ENCODE assay signal across 9 cellular contexts in the genomic region with DNA sequence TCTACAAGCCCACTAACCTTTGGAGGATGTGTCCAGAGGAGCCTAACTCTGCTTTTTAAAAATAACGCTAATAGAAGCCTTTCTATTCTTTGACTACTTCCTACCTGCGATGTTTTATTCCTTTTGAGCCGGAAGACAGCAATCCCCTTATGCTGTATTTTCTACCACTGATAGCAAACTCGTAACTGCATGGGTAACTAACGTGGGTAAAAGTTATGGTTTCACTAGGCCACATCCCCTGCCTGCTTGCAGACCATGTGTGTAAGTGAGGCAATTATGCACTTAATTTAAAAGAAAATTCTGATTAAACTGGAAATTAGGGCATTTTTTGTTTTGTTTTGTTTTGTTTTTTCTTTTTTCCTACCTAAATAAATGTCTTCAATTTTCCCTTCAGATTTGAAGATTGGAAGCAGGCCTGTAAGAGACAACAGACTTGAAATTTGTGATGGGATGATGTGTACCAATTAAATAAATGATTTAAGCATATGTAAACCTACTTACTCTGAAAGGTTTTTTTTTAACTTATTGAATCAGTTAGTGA. TPM values are rescaled to one million over a fixed set of nuclear protein-coding genes. Genes with fewer than 3 reads are reported as not detected.
A peak's percentile ranks its signal among the peaks of the same experiment; 100 is the strongest.
DNase-seq lines count a peak whose midpoint lies in the region; ATAC-seq, FAIRE-seq and TF ChIP-seq lines count a peak whose summit lies in the region.
"Had no signal": no experiment of that assay in that cellular context is flagged by ENCODE, and none has a peak within 500 bp of the region (broad histone marks: within the 10 kb centered on the region; RNA-seq: fewer than 3 reads in every experiment).

No MANE protein-coding gene starts in this region.

- H3K9me1 ChIP-seq in IMR-90 (ENCODE audit: insufficient read depth, low read length) = peaks cover 2% of the 10 kb centered on the region; the same call in 1 of the 2 replicates

- peak overlapping the region; percentile 69 for H3K23ac ChIP-seq in IMR-90 (ENCODE audit: low read depth, low read length)

- H3K4me1 Mint-ChIP-seq in astrocyte (ENCODE audit: low read depth, unreplicated experiment) = peaks cover 15% of the 10 kb centered on the region

- FAIRE-seq in astrocyte (lab: Jason Lieb, UNC) = no peak
- FAIRE-seq in islet of Langerhans (lab: Jason Lieb, UNC) = peak; percentile 9

- no peak overlapping the region for H2BK15ac ChIP-seq in IMR-90 (ENCODE audit: low read depth, low read length)

- ATAC-seq in GM21529 (IDR thresholded peaks at IDR 0.05; ENCODE audit: unreplicated experiment) = peak; percentile 30
- no peak for ATAC-seq in IMR-90 (ENCODE audit: low read depth)

- H3K36me3 ChIP-seq in IMR-90 (ENCODE audit: control insufficient read depth, insufficient read depth, low read length) (peaks cover 5% of the 10 kb centered on the region), astrocyte (ENCODE audit: insufficient read depth, low read length) (peaks cover 12% of the 10 kb centered on the region), subcutaneous abdominal adipose tissue (ENCODE audit: control insufficient read depth in 5 of 5, insufficient read depth in 5 of 5, low read length in 5 of 5) (peaks cover 3 to 24% (median 16%) of the 10 kb centered on the region in 5 donors)

- peak overlapping the region; percentile 83 for H3K4me3 ChIP-seq in IMR-90 (ENCODE audit: insufficient read depth, low read depth, low read length)
- H3K4me3 ChIP-seq in astrocyte (ENCODE audit: insufficient read depth, low read depth, low read length) = peak overlapping the region; percentile 99
- peak overlapping the region; percentile 77 to 95 (median 83) for H3K4me3 ChIP-seq in subcutaneous abdominal adipose tissue (ENCODE audit: low read depth in 1 of 5, low read length in 5 of 5)

- no peak overlapping the region for H2BK120ac ChIP-seq in IMR-90 (ENCODE audit: low read depth, low read length)

- intact Hi-C loops in IMR-90 (cut with micrococcal nuclease) = loop anchor here (5.0 kb wide), 1 partner anchor 945 kb away; a partner anchor contains a TSS

- no peak overlapping the region for H2AK9ac ChIP-seq in IMR-90 (replicated peaks; ENCODE audit: low read depth, low read length, poor library complexity)

- TF ChIP-seq CTCF in IMR-90 (conservative IDR thresholded peaks at IDR 0.05; ENCODE audit: low read depth, low read length) = no peak
- TF ChIP-seq CTCF in astrocyte (IDR thresholded peaks at IDR 0.05; ENCODE audit: insufficient read depth, low read depth, low read length) = no peak

- H2AFZ ChIP-seq in IMR-90 (replicated peaks; ENCODE audit: low read length, poor library complexity) (peak overlapping the region; percentile 92), astrocyte (ENCODE audit: low read depth, low read length) (peak overlapping the region; percentile 89)

- H3K27me3 Mint-ChIP-seq in astrocyte (ENCODE audit: low read depth, unreplicated experiment) = no peaks in the 10 kb centered on the region

- peaks cover 37% of the 10 kb centered on the region for H3K79me2 ChIP-seq in astrocyte (ENCODE audit: insufficient read depth, low read length)

- peaks cover 18 to 24% of the 10 kb centered on the region in 2 experiments for H3K79me1 ChIP-seq in IMR-90 (ENCODE audit: low read depth in 1 of 2, low read length in 2 of 2)

- H3K9ac ChIP-seq in IMR-90 (ENCODE audit: low read depth, low read length) (peak overlapping the region; percentile 99), astrocyte (ENCODE audit: low read length) (peak overlapping the region; percentile 97), subcutaneous abdominal adipose tissue (ENCODE audit: low read length in 5 of 5) (peak overlapping the region; percentile 91 to 99 (median 96))

- no TSS peak for BruUV-seq in IMR-90 (replicated peaks; lab: Mats Ljungman, UMichigan)

- H3K4me3 Mint-ChIP-seq in astrocyte (ENCODE audit: unreplicated experiment) = peak overlapping the region; percentile 99

- dilution Hi-C loops in IMR-90 (cut with HindIII; ENCODE audit: low sequenced_read_pairs, unreplicated experiment) = no loop called here

- no peak overlapping the region for H2BK20ac ChIP-seq in IMR-90 (ENCODE audit: low read depth, low read length)

- H3K36me3 Mint-ChIP-seq in astrocyte (ENCODE audit: low read depth, unreplicated experiment) = no peaks in the 10 kb centered on the region

- H3K18ac ChIP-seq in IMR-90 (ENCODE audit: low read depth, low read length) = peak overlapping the region; percentile 79

- peak overlapping the region; percentile 82 to 86 for H4K8ac ChIP-seq in IMR-90 (ENCODE audit: low read depth in 2 of 2, low read length in 2 of 2)

- peak overlapping the region; percentile 74 for H2BK5ac ChIP-seq in IMR-90 (ENCODE audit: low read depth, low read length, poor library complexity, severe bottlenecking)

- TF ChIP-seq RAD21 in IMR-90 (IDR thresholded peaks at IDR 0.05; ENCODE audit: low read length) = no peak

- no CpG with 5 or more reads among the region's 5 CpGs for WGBS in IMR-90 (ENCODE audit: extremely low coverage in 2 of 2, insufficient read length in 1 of 2), 2 experiments

- TF ChIP-seq POLR2A in IMR-90 (IDR thresholded peaks at IDR 0.05; ENCODE audit: low read depth, low read length) = no peak

- peak overlapping the region; percentile 78 for H3K56ac ChIP-seq in IMR-90 (ENCODE audit: extremely low read depth, insufficient read depth, low read length)

- H3K4me2 ChIP-seq in IMR-90 (ENCODE audit: low read depth, low read length) (peak overlapping the region; percentile 94), astrocyte (ENCODE audit: low read length) (peak overlapping the region; percentile 95)

- in situ Hi-C loops in IMR-90 (cut with MboI; ENCODE audit: low sequenced_read_pairs) = no loop called here

- H3K4ac ChIP-seq in IMR-90 (ENCODE audit: low read depth, low read length) = peak overlapping the region; percentile 84

- H3K9me3 Mint-ChIP-seq in astrocyte (ENCODE audit: unreplicated experiment) = no peaks in the 10 kb centered on the region

- DNase-seq in NCI-H1092 treated with DMSO at 0.1 percent for 48 hours (lab: John Stamatoyannopoulos, UW) (peak; percentile 28), NCI-H1092 (lab: John Stamatoyannopoulos, UW) (no peak), IMR-90 (peak; percentile 14), astrocyte (ENCODE audit: low read depth) (peak; percentile 14), NCI-H128 (lab: John Stamatoyannopoulos, UW; ENCODE audit: unreplicated experiment) (no peak)

- H3K9me3 ChIP-seq in IMR-90 (ENCODE audit: control insufficient read depth, insufficient read depth, low read length) (no peaks in the 10 kb centered on the region), astrocyte (ENCODE audit: insufficient read depth, low read depth, low read length) (no peaks in the 10 kb centered on the region), subcutaneous abdominal adipose tissue (ENCODE audit: control insufficient read depth in 5 of 5, low read length in 5 of 5) (no peaks in the 10 kb centered on the region)

- H4K91ac ChIP-seq in IMR-90 (ENCODE audit: insufficient read depth, low read depth, low read length) = peak overlapping the region; percentile 69; the same call in 1 of the 2 replicates

- H3K4me1 ChIP-seq in IMR-90 (ENCODE audit: control insufficient read depth, insufficient read depth, low read length) (peaks cover 2% of the 10 kb centered on the region; the same call in 1 of the 2 replicates), astrocyte (ENCODE audit: insufficient read depth, low read length) (peaks cover 14% of the 10 kb centered on the region), subcutaneous abdominal adipose tissue (ENCODE audit: control insufficient read depth in 5 of 5, insufficient read depth in 5 of 5, low read length in 5 of 5) (peaks cover 0 to 32% (median 20%) of the 10 kb centered on the region in 5 donors)

- H2AK5ac ChIP-seq in IMR-90 (ENCODE audit: low read depth, low read length) = no peak overlapping the region

- peak overlapping the region; percentile 99 for H3K27ac Mint-ChIP-seq in astrocyte (ENCODE audit: unreplicated experiment)

- no peaks in the 10 kb centered on the region for H3K27me3 ChIP-seq in IMR-90 (ENCODE audit: control insufficient read depth, insufficient read depth, low read length)
- H3K27me3 ChIP-seq in astrocyte (ENCODE audit: insufficient read depth, low read length) = no peaks in the 10 kb centered on the region
- H3K27me3 ChIP-seq in subcutaneous abdominal adipose tissue (ENCODE audit: control insufficient read depth in 5 of 5, insufficient read depth in 4 of 5, low read length in 5 of 5) = no peaks in the 10 kb centered on the region

- H3K27ac ChIP-seq in IMR-90 (ENCODE audit: insufficient read depth, low read length) = peak overlapping the region; percentile 98
- H3K27ac ChIP-seq in astrocyte (ENCODE audit: low read depth, low read length) = peak overlapping the region; percentile 98
- peak overlapping the region; percentile 97 for H3K27ac ChIP-seq in subcutaneous abdominal adipose tissue (ENCODE audit: low read depth, low read length)

- H3K14ac ChIP-seq in IMR-90 (replicated peaks; ENCODE audit: low read depth, low read length) = peak overlapping the region; percentile 95

- POLR2A ChIA-PET in IMR-90 (lab: Charles Lee; ENCODE audit: unreplicated experiment) = interaction anchor here (0.7 kb wide), 1 partner anchor 12 kb away, joined by 4 read pairs; no protein-coding TSS in a partner anchor

- no peaks in the 10 kb centered on the region for H4K20me1 ChIP-seq in IMR-90 (ENCODE audit: insufficient read depth, low read length)
- H4K20me1 ChIP-seq in astrocyte (ENCODE audit: insufficient read depth, low read length) = no peaks in the 10 kb centered on the region

- peak overlapping the region; percentile 67 for H4K5ac ChIP-seq in IMR-90 (ENCODE audit: low read depth, low read length)

- CTCF ChIA-PET in IMR-90 (lab: Yijun Ruan, JAX) = interaction anchor here (0.6 kb wide), 1 partner anchor 42 kb away, joined by 3 read pairs; no protein-coding TSS in a partner anchor

TF ChIP-seq in IMR-90, 13 proteins besides CTCF, POLR2A, EP300 and RAD21 (continues in another document):
- no peak for TF ChIP-seq SMC3 (IDR thresholded peaks at IDR 0.05; ENCODE audit: low read depth, low read length)
- no peak for TF ChIP-seq MAFK (IDR thresholded peaks at IDR 0.05; ENCODE audit: low read depth, low read length)
- TF ChIP-seq, protein P1, sequence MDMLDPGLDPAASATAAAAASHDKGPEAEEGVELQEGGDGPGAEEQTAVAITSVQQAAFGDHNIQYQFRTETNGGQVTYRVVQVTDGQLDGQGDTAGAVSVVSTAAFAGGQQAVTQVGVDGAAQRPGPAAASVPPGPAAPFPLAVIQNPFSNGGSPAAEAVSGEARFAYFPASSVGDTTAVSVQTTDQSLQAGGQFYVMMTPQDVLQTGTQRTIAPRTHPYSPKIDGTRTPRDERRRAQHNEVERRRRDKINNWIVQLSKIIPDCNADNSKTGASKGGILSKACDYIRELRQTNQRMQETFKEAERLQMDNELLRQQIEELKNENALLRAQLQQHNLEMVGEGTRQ (IDR thresholded peaks at IDR 0.05; ENCODE audit: low read depth, low read length) = no peak
- TF ChIP-seq MAZ (IDR thresholded peaks at IDR 0.05; ENCODE audit: borderline replicate concordance, low read depth, low read length) = no peak

RNA-seq across cellular contexts. Expression of a gene that starts 0.9 kb away (rescaled TPM):
- 19.2 and 32.8 TPM in 2 replicates for total RNA-seq in IMR-90 (2012; rRNA removed)
- 7.1 and 8.2 TPM in 2 replicates for polyA plus RNA-seq in IMR-90 (2012; rRNA removed)
- 0.77 and 0.79 TPM in 2 replicates for polyA plus RNA-seq in IMR-90 (2012; cell fraction: cytosol; rRNA removed)
- polyA plus RNA-seq in IMR-90 (2012; cell fraction: nucleus; rRNA removed; ENCODE audit: low replicate concordance) = 0.85 and 10.9 TPM in 2 replicates
- total RNA-seq in astrocyte = 19.5 and 21.6 TPM in 2 replicates

RNA-seq across cellular contexts. Expression of a gene that starts 40.4 kb away (rescaled TPM):
- total RNA-seq in IMR-90 (2012; rRNA removed) = not detected in 2 replicates
- polyA plus RNA-seq in IMR-90 (2012; rRNA removed) = not detected in 2 replicates
- not detected in 2 replicates for polyA plus RNA-seq in IMR-90 (2012; cell fraction: cytosol; rRNA removed)
- polyA plus RNA-seq in IMR-90 (2012; cell fraction: nucleus; rRNA removed; ENCODE audit: low replicate concordance) = not detected in 2 replicates
- total RNA-seq in astrocyte = not detected in 2 replicates
- total RNA-seq: pulmonary artery endothelial cell had no signal

Comparison
In these comparisons a context has a peak if more than half of its experiments do, and no peak if none do; other contexts are left out.
1. DNase-seq: peak in NCI-H1092 treated with DMSO at 0.1 percent for 48 hours (single experiment), IMR-90 (single experiment) and astrocyte (single experiment); none in NCI-H1092 (single experiment) and NCI-H128 (single experiment).
2. Peak in every context shown above with its lines, with median percentiles within 50 percentile points of each other: H3K27ac ChIP-seq, H3K4me3 ChIP-seq and H3K9ac ChIP-seq.